In genomic region chr6:25652007-25652515, GRCh38 we compare ENCODE assay signal across 8 cellular contexts. TPM values are rescaled to one million over a fixed set of nuclear protein-coding genes. Genes with fewer than 3 reads are reported as not detected.
DNase-seq lines count a peak whose midpoint lies in the region; ATAC-seq and TF ChIP-seq lines count a peak whose summit lies in the region.

SCGN (plus strand) TSS chr6:25652215; CDS start chr6:25652404, 189 bp downstream.

- no peaks in the 10 kb centered on the region for H3K9me3 ChIP-seq in neuron (ENCODE audit: low read length)
- H3K9me3 ChIP-seq in aorta (ENCODE audit: control insufficient read depth, low read length), result no peaks in the 10 kb centered on the region
- no peaks in the 10 kb centered on the region for H3K9me3 ChIP-seq in OCI-LY7 (ENCODE audit: low read length)

- DNase-seq in Daoy (ENCODE audit: low read depth) (peak; percentile 76), NCI-H146 treated with DMSO at 0.1 percent for 48 hours (lab: John Stamatoyannopoulos, UW; ENCODE audit: unreplicated experiment) (peak; percentile 69), activated T-cell treated with anti-CD3 and anti-CD28 coated beads for 1 hour (ENCODE audit: low read depth) (peak; percentile 12), foreskin keratinocyte (peak; percentile 30 to 58), aorta (peak; percentile 67 to 88), OCI-LY7 (ENCODE audit: low spot score) (no peak)

- H3K27me3 ChIP-seq in foreskin keratinocyte (peaks cover 56% of the 10 kb centered on the region), neuron (ENCODE audit: insufficient read depth, low read length) (peaks cover 18% of the 10 kb centered on the region), aorta (ENCODE audit: control insufficient read depth in 1 of 2, insufficient read depth in 2 of 2, low read length in 1 of 2) (peaks cover 0 to 2% of the 10 kb centered on the region in 2 donors)

- no peaks in the 10 kb centered on the region for H3K9me2 ChIP-seq in OCI-LY7 (ENCODE audit: insufficient read depth, low read length)

- H3K4me1 ChIP-seq in foreskin keratinocyte, result no peaks in the 10 kb centered on the region
- no peaks in the 10 kb centered on the region for H3K4me1 ChIP-seq in neuron (ENCODE audit: insufficient read depth, low read length)
- no peaks in the 10 kb centered on the region for H3K4me1 ChIP-seq in aorta (ENCODE audit: control insufficient read depth in 1 of 2, insufficient read depth in 2 of 2, low read length in 2 of 2)
- no peaks in the 10 kb centered on the region for H3K4me1 ChIP-seq in OCI-LY7 (ENCODE audit: insufficient read depth, low read length, poor library complexity, severe bottlenecking)

- TF ChIP-seq CTCF in foreskin keratinocyte (conservative IDR thresholded peaks at IDR 0.05) (no peak), OCI-LY7 (conservative IDR thresholded peaks at IDR 0.05; ENCODE audit: low read length) (no peak)

- no peak within 1 kb of the TSS for H3K4me2 ChIP-seq in OCI-LY7 (ENCODE audit: low read length)

- intact Hi-C loops in aorta (cut with DNase I) (no loop called here), OCI-LY7 (cut with micrococcal nuclease; ENCODE audit: unreplicated experiment) (no loop called here)

- no TSS peak for BruUV-seq in OCI-LY7 (replicated peaks; lab: Mats Ljungman, UMichigan)

- H2AFZ ChIP-seq in neuron (ENCODE audit: low read depth, low read length) (no peak within 1 kb of the TSS), OCI-LY7 (ENCODE audit: low read length) (no peak within 1 kb of the TSS)

- H4K20me1 ChIP-seq in OCI-LY7 (ENCODE audit: insufficient read depth, low read length), result no peaks in the 10 kb centered on the region; the same call in 1 of the 2 replicates

- H3K79me2 ChIP-seq in OCI-LY7 (ENCODE audit: insufficient read depth, low read depth, low read length), result no peaks in the 10 kb centered on the region

- CTCF ChIA-PET in OCI-LY7 (lab: Charles Lee; ENCODE audit: unreplicated experiment), result no interaction called here

- WGBS in aorta, 2 donors, result 2 to 3% methylated on average over 35 of the region's 35 CpGs

- POLR2A ChIA-PET in OCI-LY7 (lab: Charles Lee), result interaction anchor here (0.6 to 0.8 kb wide), 2 partner anchors 12 to 317 kb away, joined by 3 read pairs; no protein-coding TSS in a partner anchor

- H3K27ac ChIP-seq in foreskin keratinocyte (no peak within 1 kb of the TSS), aorta (ENCODE audit: low read depth in 1 of 2, low read length in 2 of 2) (no peak within 1 kb of the TSS), OCI-LY7 (ENCODE audit: low read depth, low read length, poor library complexity, severe bottlenecking) (no peak within 1 kb of the TSS)

- ATAC-seq in foreskin keratinocyte (peak; percentile 92), aorta (ENCODE audit: low FRiP score) (peak; percentile 68), GM21367 (IDR thresholded peaks at IDR 0.05; ENCODE audit: unreplicated experiment) (no peak)

- H3K4me3 ChIP-seq in neuron (ENCODE audit: low read length) (peak within 1 kb of the TSS; percentile 24), aorta (ENCODE audit: low read length in 2 of 2) (no peak within 1 kb of the TSS), OCI-LY7 (ENCODE audit: low read depth, low read length, poor library complexity, severe bottlenecking) (no peak within 1 kb of the TSS)

- H3K36me3 ChIP-seq in neuron (ENCODE audit: insufficient read depth, low read length) (no peaks in the 10 kb centered on the region), aorta (ENCODE audit: control insufficient read depth in 1 of 2, insufficient read depth in 2 of 2, low read length in 1 of 2) (no peaks in the 10 kb centered on the region), OCI-LY7 (ENCODE audit: insufficient read depth, low read length) (no peaks in the 10 kb centered on the region)

RNA-seq across cellular contexts. Expression of gene SCGN, which starts in this region (rescaled TPM):
- total RNA-seq in Daoy (2014; rRNA removed; shearing (Covaris generic)), result not detected in 2 replicates
- total RNA-seq in foreskin keratinocyte, result not detected in 2 replicates
- polyA plus RNA-seq in foreskin keratinocyte, result not detected in 2 replicates
- not detected for total RNA-seq in aorta
- polyA plus RNA-seq in aorta, result 1 to 10 TPM; 1.1 to 3.1 TPM
- not detected in 2 replicates for total RNA-seq in OCI-LY7 (2014; rRNA removed; shearing (Covaris generic))
- total RNA-seq in OCI-LY7 (2022), result not detected in 2 replicates

Comparison
In these comparisons a context has a peak if more than half of its experiments do, and no peak if none do; other contexts are left out.
1. Peak in DNase-seq in Daoy; RNA of the gene not detected or under 1 TPM.
2. Peak in DNase-seq and ATAC-seq in foreskin keratinocyte; RNA of the gene not detected or under 1 TPM.